Comparison of ENCODE assay signal across 9 cellular contexts in genomic region chr9:120920495-120921178, GRCh38. TPM values are rescaled to one million over a fixed set of nuclear protein-coding genes. Genes with fewer than 3 reads are reported as not detected.
DNase-seq lines count a peak whose midpoint lies in the region; ATAC-seq and TF ChIP-seq lines count a peak whose summit lies in the region.
"Had no signal": no experiment of that assay in that cellular context is flagged by ENCODE, and none has a peak within 500 bp of the region (broad histone marks: within the 10 kb centered on the region; RNA-seq: fewer than 3 reads in every experiment).

No MANE protein-coding gene starts in this region.

- H3K36me3 ChIP-seq in GM06990 (ENCODE audit: control insufficient read depth, insufficient read depth, low read length) (peaks cover 44% of the 10 kb centered on the region), sigmoid colon (no peaks in the 10 kb centered on the region)

- TF ChIP-seq CTCF in GM06990 (IDR thresholded peaks at IDR 0.05; ENCODE audit: insufficient read depth, low read length, poor library complexity, severe bottlenecking) (no peak), sigmoid colon (IDR thresholded peaks at IDR 0.05) (no peak)

- no peaks in the 10 kb centered on the region for H3K27me3 Mint-ChIP-seq in activated naive CD4-positive, alpha-beta T cell treated with anti-CD3 and anti-CD28 coated beads, Interleukin-2, amount 10 ng/mL, durations not matched to agents 7 days and 5 days

- no peaks in the 10 kb centered on the region for H3K9me3 ChIP-seq in sigmoid colon

- peak overlapping the region; percentile 53 for H3K4me3 Mint-ChIP-seq in activated naive CD4-positive, alpha-beta T cell treated with anti-CD3 and anti-CD28 coated beads, Interleukin-2, amount 10 ng/mL, durations not matched to agents 7 days and 5 days

- DNase-seq in GM06990 (ENCODE audit: extremely low read depth, insufficient read length) (no peak), sigmoid colon (no peak), amygdala (lab: John Stamatoyannopoulos, UW) (no peak), NCI-H1092 treated with DMSO at 0.1 percent for 48 hours (lab: John Stamatoyannopoulos, UW) (no peak), DMS53 treated with DMSO at 0.1 percent for 48 hours (lab: John Stamatoyannopoulos, UW; ENCODE audit: unreplicated experiment) (no peak), OCI-M1 (lab: John Stamatoyannopoulos, UW) (no peak)
- no peak for DNase-seq in activated naive CD4-positive, alpha-beta T cell treated with anti-CD3 and anti-CD28 coated beads, Interleukin-2, amount 10 ng/mL, durations not matched to agents 7 days and 5 days
- DNase-seq: NCI-H2107 had no signal

- peak overlapping the region; percentile 69 to 78 (median 74) for H3K27ac ChIP-seq in sigmoid colon

- no peak for TF ChIP-seq EP300 in sigmoid colon (IDR thresholded peaks at IDR 0.05)

- peak; percentile 53 for ATAC-seq in HG02610 (IDR thresholded peaks at IDR 0.05; ENCODE audit: unreplicated experiment)

- intact Hi-C loops in sigmoid colon (cut with DNase I) = no loop called here

- H3K27ac Mint-ChIP-seq in activated naive CD4-positive, alpha-beta T cell treated with anti-CD3 and anti-CD28 coated beads, Interleukin-2, amount 10 ng/mL, durations not matched to agents 7 days and 5 days = peak overlapping the region; percentile 94

- H3K4me3 ChIP-seq in GM06990 (replicated peaks; ENCODE audit: low read depth, low read length) = peak overlapping the region; percentile 73
- H3K4me3 ChIP-seq in sigmoid colon = no peak overlapping the region

- peaks cover 88% of the 10 kb centered on the region for H3K4me1 Mint-ChIP-seq in activated naive CD4-positive, alpha-beta T cell treated with anti-CD3 and anti-CD28 coated beads, Interleukin-2, amount 10 ng/mL, durations not matched to agents 7 days and 5 days

- H3K27me3 ChIP-seq in GM06990 (replicated peaks; ENCODE audit: control insufficient read depth, insufficient read depth, low read length) (no peaks in the 10 kb centered on the region), sigmoid colon (no peaks in the 10 kb centered on the region)

- H3K4me1 ChIP-seq in sigmoid colon = peaks cover 0 to 33% (median 32%) of the 10 kb centered on the region in 4 donors

- TF ChIP-seq POLR2A in sigmoid colon (IDR thresholded peaks at IDR 0.05) = no peak

- CTCF ChIA-PET in activated naive CD4-positive, alpha-beta T cell treated with anti-CD3 and anti-CD28 coated beads, Interleukin-2, amount 10 ng/mL, durations not matched to agents 7 days and 5 days (lab: Charles Lee) = interaction anchor here (1.0 to 1.2 kb wide), 2 partner anchors 17 to 51 kb away, joined by 3 read pairs; no protein-coding TSS in a partner anchor

- H3K36me3 Mint-ChIP-seq in activated naive CD4-positive, alpha-beta T cell treated with anti-CD3 and anti-CD28 coated beads, Interleukin-2, amount 10 ng/mL, durations not matched to agents 7 days and 5 days = peaks cover 89% of the 10 kb centered on the region

- H3K9me3 Mint-ChIP-seq in activated naive CD4-positive, alpha-beta T cell treated with anti-CD3 and anti-CD28 coated beads, Interleukin-2, amount 10 ng/mL, durations not matched to agents 7 days and 5 days = peaks cover 7% of the 10 kb centered on the region

- WGBS in sigmoid colon, 2 donors = 66 to 81% methylated on average over 4 of the region's 4 CpGs

RNA-seq across cellular contexts. Expression of gene TRAF1, which starts 6.0 kb away (rescaled TPM):
- total RNA-seq in sigmoid colon = 1 to 10 TPM; 4.4 to 8.0 (median 5.0) TPM
- 10 to 100 TPM in 1 of 3 donors, under 1 TPM in 2; 0.46 to 10.0 (median 0.60) TPM for polyA plus RNA-seq in sigmoid colon

RNA-seq across cellular contexts. Expression of gene PHF19, which starts 43.6 kb away (rescaled TPM):
- total RNA-seq in sigmoid colon = 10 to 100 TPM; 22.5 to 32.7 (median 31.6) TPM
- polyA plus RNA-seq in sigmoid colon = 10 to 100 TPM; 10.2 to 38.2 (median 10.6) TPM
